Comparison of ENCODE assay signal across 37 cellular contexts in the genomic region with DNA sequence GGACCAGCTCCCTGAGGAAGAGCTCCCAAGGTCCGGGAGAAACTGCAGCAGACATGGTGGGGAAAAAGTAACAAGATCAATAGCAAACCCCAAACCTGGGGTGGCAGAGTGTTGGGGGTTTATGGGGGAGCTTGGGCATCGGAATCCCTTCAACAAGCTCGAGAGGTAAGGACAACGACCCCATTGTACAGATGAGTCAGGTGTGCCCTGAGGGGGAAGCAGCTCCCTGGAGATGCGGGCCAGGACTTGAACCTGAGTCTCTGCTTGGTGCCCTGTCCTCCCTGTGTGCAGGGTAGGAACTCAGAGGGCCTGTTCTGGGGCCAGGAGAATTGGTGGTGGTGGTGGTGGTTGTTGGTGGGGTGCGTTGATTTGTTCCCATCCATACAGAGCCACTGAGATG.
"Had no signal": no experiment of that assay in that cellular context is flagged by ENCODE, and none has a peak within 500 bp of the region (broad histone marks: within the 10 kb centered on the region; RNA-seq: fewer than 3 reads in every experiment).

No MANE protein-coding gene starts in this region.

- H3K4me1 ChIP-seq: body of pancreas had no signal

- H3K4me3 ChIP-seq: body of pancreas, MG63 had no signal

- DNase-seq: activated B cell treated with CpG ODN at 0.5 μM for 24 hours; activated CD4-positive, alpha-beta memory T cell treated with anti-CD3 and anti-CD28 coated beads, Interleukin-2, amount 10 ng/mL, durations not matched to agents 7 days and 5 days; activated CD4-positive, alpha-beta T cell treated with anti-CD3 and anti-CD28 coated beads for 4 hours; activated CD4-positive, alpha-beta T cell treated with anti-CD3 and anti-CD28 coated beads, Interleukin-2, amount 50 U/mL, for 1 hour; activated CD4-positive, CD25-positive, alpha-beta regulatory T cell treated with anti-CD3 and anti-CD28 coated beads, Interleukin-2, amount 50 U/mL, for 72 hours; activated CD8-positive, alpha-beta memory T cell treated with anti-CD3 and anti-CD28 coated beads for 24 hours; activated CD8-positive, alpha-beta memory T cell treated with anti-CD3 and anti-CD28 coated beads, Interleukin-2, amount 10 ng/mL, durations not matched to agents 7 days and 5 days; activated CD8-positive, alpha-beta memory T cell treated with anti-CD3 and anti-CD28 coated beads, Interleukin-2, amount 50 U/mL, for 48 hours; activated gamma-delta T cell; activated naive CD4-positive, alpha-beta T cell treated with Interleukin-2 at 50 U/mL for 16 hours; activated naive CD8-positive, alpha-beta T cell treated with anti-CD3 and anti-CD28 coated beads, Interleukin-2, amount 10 ng/mL, durations not matched to agents 7 days and 5 days; activated T-cell treated with anti-CD3 and anti-CD28 coated beads, Interleukin-2, amount 50 U/mL, for 48 hours; body of pancreas; caudate nucleus; cerebellar nuclear complex; Kasumi-1; KG1; MG63; NCI-H1048; NCI-H1105 treated with DMSO at 0.1 percent for 48 hours; NCI-H1436; NCI-H1694; NCI-H1930; NCI-H2081 treated with DMSO at 0.1 percent for 48 hours; NCI-H226; NCI-H524 treated with DMSO at 0.1 percent for 48 hours; NK-92 treated with Interleukin-12 subunit alpha and Interleukin-12 subunit beta, amount 100 ng/mL, for 24 hours; PC-3; SIG-M5; T-cell; T-helper 2 cell; T-helper 9 cell had no signal

- H3K9me3 ChIP-seq: body of pancreas, MG63 had no signal

- H3K27ac Mint-ChIP-seq: activated B cell treated with CpG ODN at 0.5 μM for 24 hours; activated CD4-positive, alpha-beta memory T cell treated with anti-CD3 and anti-CD28 coated beads, Interleukin-2, amount 10 ng/mL, durations not matched to agents 7 days and 5 days; activated CD8-positive, alpha-beta memory T cell treated with anti-CD3 and anti-CD28 coated beads, Interleukin-2, amount 10 ng/mL, durations not matched to agents 7 days and 5 days; activated naive CD4-positive, alpha-beta T cell treated with anti-CD3 and anti-CD28 coated beads, Interleukin-2, amount 50 U/mL, for 24 hours; activated naive CD8-positive, alpha-beta T cell treated with anti-CD3 and anti-CD28 coated beads, Interleukin-2, amount 10 ng/mL, durations not matched to agents 7 days and 5 days; T-cell had no signal

- H3K36me3 Mint-ChIP-seq: activated CD8-positive, alpha-beta memory T cell treated with anti-CD3 and anti-CD28 coated beads, Interleukin-2, amount 10 ng/mL, durations not matched to agents 7 days and 5 days; activated naive CD4-positive, alpha-beta T cell treated with anti-CD3 and anti-CD28 coated beads, Interleukin-2, amount 50 U/mL, for 24 hours; activated naive CD8-positive, alpha-beta T cell treated with anti-CD3 and anti-CD28 coated beads, Interleukin-2, amount 10 ng/mL, durations not matched to agents 7 days and 5 days; T-cell had no signal

- H3K36me3 ChIP-seq: MG63 had no signal

- H3K27me3 ChIP-seq: body of pancreas, MG63 had no signal

- H3K4me3 Mint-ChIP-seq: activated B cell treated with CpG ODN at 0.5 μM for 24 hours; activated CD4-positive, alpha-beta memory T cell treated with anti-CD3 and anti-CD28 coated beads, Interleukin-2, amount 10 ng/mL, durations not matched to agents 7 days and 5 days; activated CD8-positive, alpha-beta memory T cell treated with anti-CD3 and anti-CD28 coated beads, Interleukin-2, amount 10 ng/mL, durations not matched to agents 7 days and 5 days; activated naive CD4-positive, alpha-beta T cell treated with anti-CD3 and anti-CD28 coated beads, Interleukin-2, amount 50 U/mL, for 24 hours; activated naive CD8-positive, alpha-beta T cell treated with anti-CD3 and anti-CD28 coated beads, Interleukin-2, amount 10 ng/mL, durations not matched to agents 7 days and 5 days; T-cell had no signal

- H3K4me1 Mint-ChIP-seq: activated B cell treated with CpG ODN at 0.5 μM for 24 hours; activated CD4-positive, alpha-beta memory T cell treated with anti-CD3 and anti-CD28 coated beads, Interleukin-2, amount 10 ng/mL, durations not matched to agents 7 days and 5 days; activated CD8-positive, alpha-beta memory T cell treated with anti-CD3 and anti-CD28 coated beads, Interleukin-2, amount 10 ng/mL, durations not matched to agents 7 days and 5 days; activated naive CD4-positive, alpha-beta T cell treated with anti-CD3 and anti-CD28 coated beads, Interleukin-2, amount 50 U/mL, for 24 hours; activated naive CD8-positive, alpha-beta T cell treated with anti-CD3 and anti-CD28 coated beads, Interleukin-2, amount 10 ng/mL, durations not matched to agents 7 days and 5 days; T-cell had no signal

- H3K9me3 Mint-ChIP-seq: activated B cell treated with CpG ODN at 0.5 μM for 24 hours; activated CD4-positive, alpha-beta memory T cell treated with anti-CD3 and anti-CD28 coated beads, Interleukin-2, amount 10 ng/mL, durations not matched to agents 7 days and 5 days; activated naive CD4-positive, alpha-beta T cell treated with anti-CD3 and anti-CD28 coated beads, Interleukin-2, amount 50 U/mL, for 24 hours; activated naive CD8-positive, alpha-beta T cell treated with anti-CD3 and anti-CD28 coated beads, Interleukin-2, amount 10 ng/mL, durations not matched to agents 7 days and 5 days; T-cell had no signal

- ATAC-seq: activated CD8-positive, alpha-beta memory T cell treated with anti-CD3 and anti-CD28 coated beads, Interleukin-2, amount 10 ng/mL, durations not matched to agents 7 days and 5 days; body of pancreas; PC-3; Right ventricle myocardium inferior; SK-N-SH treated with all-trans-retinoic acid at 6 μM for 48 hours; T-cell had no signal

- H3K27ac ChIP-seq: body of pancreas, RWPE1, VCaP had no signal
